In genomic region chr11:73140213-73141030, GRCh38 we compare ENCODE assay signal across 8 cellular contexts. TPM values are rescaled to one million over a fixed set of nuclear protein-coding genes. Genes with fewer than 3 reads are reported as not detected.
A peak's percentile ranks its signal among the peaks of the same experiment; 100 is the strongest.
DNase-seq lines count a peak whose midpoint lies in the region; ATAC-seq, FAIRE-seq and TF ChIP-seq lines count a peak whose summit lies in the region.

No MANE protein-coding gene starts in this region.

- peak overlapping the region; percentile 98 for H3K4me3 Mint-ChIP-seq in CD8-positive, alpha-beta T cell
- H3K4me3 Mint-ChIP-seq in T-helper 2 cell treated with Interferon-gamma antibody and Interleukin-4, amounts not matched to agents 5 μg/mL and 100 μg/mL, for 36 hours: peak overlapping the region; percentile 88
- peak overlapping the region; percentile 97 to 100 (median 98) for H3K4me3 Mint-ChIP-seq in naive B cell

- H3K9me3 Mint-ChIP-seq in CD8-positive, alpha-beta T cell: no peaks in the 10 kb centered on the region
- H3K9me3 Mint-ChIP-seq in T-helper 2 cell treated with Interferon-gamma antibody and Interleukin-4, amounts not matched to agents 5 μg/mL and 100 μg/mL, for 36 hours: no peaks in the 10 kb centered on the region
- no peaks in the 10 kb centered on the region for H3K9me3 Mint-ChIP-seq in naive B cell

- no peak for TF ChIP-seq CTCF in CD8-positive, alpha-beta T cell (IDR thresholded peaks at IDR 0.05)
- TF ChIP-seq CTCF in HL-60 (IDR thresholded peaks at IDR 0.05; ENCODE audit: insufficient read depth, low read length) (no peak), epithelial cell of proximal tubule (conservative IDR thresholded peaks at IDR 0.05; ENCODE audit: low read depth, low read length) (no peak)

- no peaks in the 10 kb centered on the region for H3K9me3 ChIP-seq in CD8-positive, alpha-beta T cell (ENCODE audit: low read length)

- H3K4me1 Mint-ChIP-seq in CD8-positive, alpha-beta T cell (ENCODE audit: low read depth): peaks cover 56% of the 10 kb centered on the region
- H3K4me1 Mint-ChIP-seq in T-helper 2 cell treated with Interferon-gamma antibody and Interleukin-4, amounts not matched to agents 5 μg/mL and 100 μg/mL, for 36 hours (ENCODE audit: low read depth): peaks cover 38% of the 10 kb centered on the region
- H3K4me1 Mint-ChIP-seq in naive B cell: peaks cover 43 to 74% (median 71%) of the 10 kb centered on the region in 3 donors

- H3K27me3 Mint-ChIP-seq in CD8-positive, alpha-beta T cell (ENCODE audit: low read depth): no peaks in the 10 kb centered on the region
- no peaks in the 10 kb centered on the region for H3K27me3 Mint-ChIP-seq in T-helper 2 cell treated with Interferon-gamma antibody and Interleukin-4, amounts not matched to agents 5 μg/mL and 100 μg/mL, for 36 hours (ENCODE audit: low read depth)
- no peaks in the 10 kb centered on the region for H3K27me3 Mint-ChIP-seq in naive B cell

- no peak for FAIRE-seq in RCC 7860 (lab: Jason Lieb, UNC)

- no peak for ATAC-seq in CD8-positive, alpha-beta T cell
- ATAC-seq in naive B cell (ENCODE audit: low read depth in 2 of 2) (no peak), HG03097 (IDR thresholded peaks at IDR 0.05; ENCODE audit: low FRiP score, unreplicated experiment) (no peak)

- H3K4me3 ChIP-seq in CD8-positive, alpha-beta T cell (ENCODE audit: low read depth, low read length): peak overlapping the region; percentile 97
- H3K4me3 ChIP-seq in HL-60 (replicated peaks; ENCODE audit: insufficient read depth, low read length) (peak overlapping the region; percentile 96), epithelial cell of proximal tubule (ENCODE audit: low read depth, low read length) (peak overlapping the region; percentile 97)

- POLR2A ChIA-PET in CD8-positive, alpha-beta T cell (lab: Charles Lee): no interaction called here

- no peak for DNase-seq in CD8-positive, alpha-beta T cell
- DNase-seq in HL-60 (ENCODE audit: low read depth in 1 of 2, low spot score in 1 of 2): no peak
- peak; percentile 14 for DNase-seq in T-helper 2 cell treated with Interferon-gamma antibody and Interleukin-4, amounts not matched to agents 5 μg/mL and 100 μg/mL, for 36 hours (ENCODE audit: low spot score)
- no peak for DNase-seq in epithelial cell of proximal tubule (ENCODE audit: low read depth)
- no peak for DNase-seq in naive B cell
- DNase-seq in T1000 (lab: John Stamatoyannopoulos, UW): no peak
- no peak for DNase-seq in RCC 7860 (ENCODE audit: low spot score)

- no peaks in the 10 kb centered on the region for H3K36me3 ChIP-seq in CD8-positive, alpha-beta T cell (ENCODE audit: insufficient read depth, low read length)

- CTCF ChIA-PET in CD8-positive, alpha-beta T cell (lab: Charles Lee): interaction anchor here (1.5 kb wide), 1 partner anchor 38 kb away, joined by 5 read pairs; no protein-coding TSS in a partner anchor

- H3K27ac ChIP-seq in CD8-positive, alpha-beta T cell (ENCODE audit: low read depth, low read length): peak overlapping the region; percentile 83
- H3K27ac ChIP-seq in HL-60 (replicated peaks): peak overlapping the region; percentile 98

- peak overlapping the region; percentile 96 for H3K27ac Mint-ChIP-seq in CD8-positive, alpha-beta T cell
- H3K27ac Mint-ChIP-seq in T-helper 2 cell treated with Interferon-gamma antibody and Interleukin-4, amounts not matched to agents 5 μg/mL and 100 μg/mL, for 36 hours: peak overlapping the region; percentile 85
- peak overlapping the region; percentile 96 to 99 (median 98) for H3K27ac Mint-ChIP-seq in naive B cell

- H3K4me1 ChIP-seq in CD8-positive, alpha-beta T cell (ENCODE audit: insufficient read depth, low read length): peaks cover 38% of the 10 kb centered on the region

- H3K36me3 Mint-ChIP-seq in CD8-positive, alpha-beta T cell: peaks cover 31% of the 10 kb centered on the region
- H3K36me3 Mint-ChIP-seq in T-helper 2 cell treated with Interferon-gamma antibody and Interleukin-4, amounts not matched to agents 5 μg/mL and 100 μg/mL, for 36 hours (ENCODE audit: low read depth): peaks cover 37% of the 10 kb centered on the region
- peaks cover 15 to 21% of the 10 kb centered on the region in 2 donors for H3K36me3 Mint-ChIP-seq in naive B cell

- H3K27me3 ChIP-seq in CD8-positive, alpha-beta T cell (ENCODE audit: insufficient read depth, low read length): no peaks in the 10 kb centered on the region
- H3K27me3 ChIP-seq in HL-60 (ENCODE audit: insufficient read depth, poor library complexity, severe bottlenecking): no peaks in the 10 kb centered on the region

- intact Hi-C loops in CD8-positive, alpha-beta T cell (cut with DNase I, micrococcal nuclease): loop anchor here in 1 of 2 experiments (5.0 to 10.0 kb wide), 6 partner anchors 403 to 1352 kb away; partner anchors contain the start of genes CLPB, COA4, FAM168A and LIPT2

RNA-seq across cellular contexts. Expression of gene FCHSD2, which starts 1.7 kb away (rescaled TPM):
- 10 to 100 TPM; 38.8 to 41.1 TPM for total RNA-seq in CD8-positive, alpha-beta T cell
- total RNA-seq in epithelial cell of proximal tubule: 6.0 and 8.8 TPM in 2 replicates
- polyA plus RNA-seq in naive B cell (ENCODE audit: low read depth in 6 of 6): 100 to 1,000 TPM in 3 of 6 donors, 10 to 100 TPM in 3; 43.0 to 134 (median 104) TPM
